ENCODE assay signal across 8 cellular contexts in genomic region chr5:173057062-173057924, GRCh38. TPM values are rescaled to one million over a fixed set of nuclear protein-coding genes. Genes with fewer than 3 reads are reported as not detected.
DNase-seq lines count a peak whose midpoint lies in the region; ATAC-seq and TF ChIP-seq lines count a peak whose summit lies in the region.

No MANE protein-coding gene starts in this region.

- H3K9me3 Mint-ChIP-seq in activated naive CD8-positive, alpha-beta T cell treated with anti-CD3 and anti-CD28 coated beads for 36 hours = no peaks in the 10 kb centered on the region
- no peaks in the 10 kb centered on the region for H3K9me3 Mint-ChIP-seq in osteocyte (ENCODE audit: unreplicated experiment)

- H3K4me3 ChIP-seq in thymus (ENCODE audit: low read length) = peak overlapping the region; percentile 100

- DNase-seq in NCI-H1105 (lab: John Stamatoyannopoulos, UW) (peak; percentile 84), SKM-1 (lab: John Stamatoyannopoulos, UW; ENCODE audit: unreplicated experiment) (peak; percentile 88), head of caudate nucleus (peak; percentile 93 to 99 (median 98)), osteocyte (ENCODE audit: extremely low spot score, unreplicated experiment) (peak; percentile 99)
- DNase-seq in activated naive CD8-positive, alpha-beta T cell treated with anti-CD3 and anti-CD28 coated beads for 36 hours = peak; percentile 99

- H3K36me3 ChIP-seq in thymus (ENCODE audit: control insufficient read depth, insufficient read depth) = peaks cover 3% of the 10 kb centered on the region

- no peaks in the 10 kb centered on the region for H3K9me3 ChIP-seq in thymus (ENCODE audit: control insufficient read depth)

- peak overlapping the region; percentile 98 for H3K27ac ChIP-seq in thymus (ENCODE audit: low read depth)

- H3K4me3 Mint-ChIP-seq in activated naive CD8-positive, alpha-beta T cell treated with anti-CD3 and anti-CD28 coated beads for 36 hours = peak overlapping the region; percentile 95
- H3K4me3 Mint-ChIP-seq in osteocyte (ENCODE audit: unreplicated experiment) = peak overlapping the region; percentile 95

- intact Hi-C loops in head of caudate nucleus (cut with DNase I) = loop anchor here (2.0 to 5.0 kb wide), 2 partner anchors 78 to 85 kb away; partner anchors contain the start of gene BNIP1

- no peaks in the 10 kb centered on the region for H3K27me3 ChIP-seq in thymus (ENCODE audit: control insufficient read depth, insufficient read depth)

- H3K4me1 Mint-ChIP-seq in activated naive CD8-positive, alpha-beta T cell treated with anti-CD3 and anti-CD28 coated beads for 36 hours = peaks cover 47% of the 10 kb centered on the region
- H3K4me1 Mint-ChIP-seq in osteocyte (ENCODE audit: unreplicated experiment) = peaks cover 26% of the 10 kb centered on the region

- H3K27ac Mint-ChIP-seq in activated naive CD8-positive, alpha-beta T cell treated with anti-CD3 and anti-CD28 coated beads for 36 hours = peak overlapping the region; percentile 95
- H3K27ac Mint-ChIP-seq in osteocyte (ENCODE audit: unreplicated experiment) = peak overlapping the region; percentile 96

- peaks cover 3% of the 10 kb centered on the region for H3K36me3 Mint-ChIP-seq in activated naive CD8-positive, alpha-beta T cell treated with anti-CD3 and anti-CD28 coated beads for 36 hours
- no peaks in the 10 kb centered on the region for H3K36me3 Mint-ChIP-seq in osteocyte (ENCODE audit: unreplicated experiment)

- no peaks in the 10 kb centered on the region for H3K4me1 ChIP-seq in thymus (ENCODE audit: control insufficient read depth, insufficient read depth, low read length)

- TF ChIP-seq POLR2A in GM10847 (IDR thresholded peaks at IDR 0.05; ENCODE audit: extremely low read depth, insufficient read length) = peak; percentile 30

- H3K27me3 Mint-ChIP-seq in activated naive CD8-positive, alpha-beta T cell treated with anti-CD3 and anti-CD28 coated beads for 36 hours = no peaks in the 10 kb centered on the region
- H3K27me3 Mint-ChIP-seq in osteocyte (ENCODE audit: unreplicated experiment) = no peaks in the 10 kb centered on the region

- no peak for TF ChIP-seq CTCF in osteocyte (IDR thresholded peaks at IDR 0.05)

- under 1% methylated on average over 38 of the region's 38 CpGs for whole genome bisulfite sequencing in thymus

- ATAC-seq in HG02642 (IDR thresholded peaks at IDR 0.05; ENCODE audit: poor library complexity, unreplicated experiment) = peak; percentile 80

RNA-seq across cellular contexts. Expression of gene CREBRF, which starts 1.1 kb away (rescaled TPM):
- total RNA-seq in activated naive CD8-positive, alpha-beta T cell treated with anti-CD3 and anti-CD28 coated beads for 36 hours = 1 to 10 TPM; 8.6 to 8.8 TPM
- 22.3 and 23.8 TPM in 2 replicates for total RNA-seq in osteocyte
- polyA plus RNA-seq in thymus = 12.8 TPM

Comparison
In these comparisons a context has a peak if more than half of its experiments do, and no peak if none do; other contexts are left out.
1. Peak in every context shown above with its lines: DNase-seq, ATAC-seq, H3K4me3 ChIP-seq and H3K27ac ChIP-seq.